In the genomic region with DNA sequence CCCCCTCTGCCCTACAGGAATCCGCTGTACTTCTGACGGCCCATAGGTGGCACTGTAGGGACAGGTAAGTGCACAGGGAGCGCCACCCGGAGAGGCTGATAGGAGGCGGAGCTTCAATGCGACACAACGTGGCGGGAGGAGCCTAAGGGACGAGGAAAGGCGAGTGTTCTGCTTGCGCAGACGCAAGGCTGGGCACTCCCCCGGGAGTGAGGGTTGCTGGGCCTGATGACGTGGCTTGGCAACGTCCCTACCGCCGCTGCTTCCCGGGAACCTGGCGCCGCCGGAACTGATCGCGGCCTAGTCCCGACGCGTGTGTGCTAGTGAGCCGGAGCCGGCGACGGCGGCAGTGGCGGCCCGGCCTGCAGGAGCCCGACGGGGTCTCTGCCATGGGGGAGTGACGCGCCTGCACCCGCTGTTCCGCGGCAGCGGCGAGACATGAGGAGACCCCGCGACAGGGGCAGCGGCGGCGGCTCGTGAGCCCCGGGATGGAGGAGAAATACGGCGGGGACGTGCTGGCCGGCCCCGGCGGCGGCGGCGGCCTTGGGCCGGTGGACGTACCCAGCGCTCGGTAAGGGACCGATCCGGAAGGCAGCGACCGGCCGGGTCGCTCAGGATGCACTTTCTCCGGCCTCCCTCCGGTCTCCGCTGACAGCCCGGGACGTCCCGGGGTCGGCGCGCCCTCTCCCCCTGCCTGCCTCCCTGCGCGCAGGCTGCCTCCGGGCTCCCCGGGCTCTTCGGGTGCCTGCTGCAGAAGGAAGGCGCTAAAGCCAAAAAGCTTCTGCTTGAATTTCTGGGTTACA, we compare ENCODE assay signal across 8 cellular contexts. TPM values are rescaled to one million over a fixed set of nuclear protein-coding genes. Genes with fewer than 3 reads are reported as not detected.
A peak's percentile ranks its signal among the peaks of the same experiment; 100 is the strongest.
DNase-seq lines count a peak whose midpoint lies in the region; ATAC-seq, FAIRE-seq and TF ChIP-seq lines count a peak whose summit lies in the region.

A gene (plus strand): TSS at position 244 of the 800 bp plus-strand sequence. CDS start 242 bp downstream, at position 486.

- no peaks in the 10 kb centered on the region for H3K9me3 ChIP-seq in BLaER1

- peak within 1 kb of the TSS; percentile 93 for H3K4me2 ChIP-seq in BLaER1

- peaks cover 27% of the 10 kb centered on the region for H3K4me1 Mint-ChIP-seq in activated CD4-positive, alpha-beta T cell treated with anti-CD3 and anti-CD28 coated beads, Interleukin-2, amount 10 ng/mL, durations not matched to agents 24 days and 14 days

- peak; percentile 99 for ATAC-seq in HG03460 (IDR thresholded peaks at IDR 0.05; ENCODE audit: unreplicated experiment)

- peak; percentile 99 for FAIRE-seq in GM19239 (lab: Jason Lieb, UNC)

- peaks cover 28% of the 10 kb centered on the region for H3K36me3 Mint-ChIP-seq in activated CD4-positive, alpha-beta T cell treated with anti-CD3 and anti-CD28 coated beads, Interleukin-2, amount 10 ng/mL, durations not matched to agents 24 days and 14 days (ENCODE audit: low read depth)

- peak within 1 kb of the TSS; percentile 97 for H3K27ac Mint-ChIP-seq in activated CD4-positive, alpha-beta T cell treated with anti-CD3 and anti-CD28 coated beads, Interleukin-2, amount 10 ng/mL, durations not matched to agents 24 days and 14 days

- peaks cover 10% of the 10 kb centered on the region; the same call in 1 of the 2 replicates for H4K20me1 ChIP-seq in BLaER1

- no peaks in the 10 kb centered on the region for H3K27me3 ChIP-seq in BLaER1

- DNase-seq in GM19239 (ENCODE audit: insufficient read length, low spot score) (peak; percentile 89), NCI-H526 (lab: John Stamatoyannopoulos, UW) (peak; percentile 94 to 98), coronary artery (ENCODE audit: low spot score) (peak; percentile 100), left kidney (ENCODE audit: low read depth, low spot score) (peak; percentile 100)
- peak; percentile 100 for DNase-seq in activated CD4-positive, alpha-beta T cell treated with anti-CD3 and anti-CD28 coated beads, Interleukin-2, amount 10 ng/mL, durations not matched to agents 24 days and 14 days
- DNase-seq in stimulated activated CD4-positive, alpha-beta T cell treated with anti-CD3 and anti-CD28 coated beads, Interleukin-2, amount 100 ng/mL, for 4 hours (ENCODE audit: low read depth), result peak; percentile 99

- H3K9me3 Mint-ChIP-seq in activated CD4-positive, alpha-beta T cell treated with anti-CD3 and anti-CD28 coated beads, Interleukin-2, amount 10 ng/mL, durations not matched to agents 24 days and 14 days, result no peaks in the 10 kb centered on the region

- H3K27ac ChIP-seq in BLaER1, result peak within 1 kb of the TSS; percentile 90
- H3K27ac ChIP-seq in coronary artery, result peak within 1 kb of the TSS; percentile 97 to 98

- no peaks in the 10 kb centered on the region for H3K27me3 Mint-ChIP-seq in activated CD4-positive, alpha-beta T cell treated with anti-CD3 and anti-CD28 coated beads, Interleukin-2, amount 10 ng/mL, durations not matched to agents 24 days and 14 days

- peaks cover 16% of the 10 kb centered on the region for H3K4me1 ChIP-seq in BLaER1

- H3K9ac ChIP-seq in BLaER1, result peak within 1 kb of the TSS; percentile 90

- peak; percentile 78 for TF ChIP-seq CTCF in coronary artery (IDR thresholded peaks at IDR 0.05)

- H3K4me3 ChIP-seq in BLaER1, result peak within 1 kb of the TSS; percentile 81
- H3K4me3 ChIP-seq in coronary artery, result peak within 1 kb of the TSS; percentile 99

- intact Hi-C loops in activated CD4-positive, alpha-beta T cell treated with anti-CD3 and anti-CD28 coated beads, Interleukin-2, amount 10 ng/mL, durations not matched to agents 24 days and 14 days (cut with micrococcal nuclease), result loop anchor here (1.0 to 2.0 kb wide), 7 partner anchors 51 to 275 kb away; a partner anchor contains a TSS

- peak within 1 kb of the TSS; percentile 94 for H3K4me3 Mint-ChIP-seq in activated CD4-positive, alpha-beta T cell treated with anti-CD3 and anti-CD28 coated beads, Interleukin-2, amount 10 ng/mL, durations not matched to agents 24 days and 14 days

- peaks cover 28% of the 10 kb centered on the region for H3K36me3 ChIP-seq in BLaER1

RNA-seq across cellular contexts. Expression of the gene that starts here (rescaled TPM):
- total RNA-seq in activated CD4-positive, alpha-beta T cell treated with anti-CD3 and anti-CD28 coated beads, Interleukin-2, amount 10 ng/mL, durations not matched to agents 24 days and 14 days, result 60.2 and 65.4 TPM in 2 replicates

Comparison
In these comparisons a context has a peak if more than half of its experiments do, and no peak if none do; other contexts are left out.
1. Peak in every context shown above with its lines: DNase-seq, ATAC-seq, H3K4me3 ChIP-seq and H3K27ac ChIP-seq.